In genomic region chr17:6186998-6187397, GRCh38 we compare ENCODE assay signal across 32 cellular contexts.
"Had no signal": no experiment of that assay in that cellular context is flagged by ENCODE, and none has a peak within 500 bp of the region (broad histone marks: within the 10 kb centered on the region; RNA-seq: fewer than 3 reads in every experiment).

No MANE protein-coding gene starts in this region.

- DNase-seq: activated CD4-positive, alpha-beta T cell treated with anti-CD3 and anti-CD28 coated beads, Interleukin-2, amount 10 ng/mL, durations not matched to agents 7 days and 5 days; activated CD4-positive, alpha-beta T cell treated with anti-CD3 and anti-CD28 coated beads, Interleukin-2, amount 50 U/mL, for 48 hours; activated CD8-positive, alpha-beta T cell treated with anti-CD3 and anti-CD28 coated beads, Interleukin-2, amount 10 ng/mL, durations not matched to agents 7 days and 5 days; activated gamma-delta T cell; activated naive CD4-positive, alpha-beta T cell treated with Interleukin-2 at 50 U/mL for 16 hours; activated naive CD8-positive, alpha-beta T cell treated with anti-CD3 and anti-CD28 coated beads, Interleukin-2, amount 10 ng/mL, durations not matched to agents 7 days and 5 days; activated T-cell treated with anti-CD3 and anti-CD28 coated beads, Interleukin-2, amount 50 U/mL, for 24 hours; amygdala; Karpas-422; KBM-7; MG63; NCI-H1048; NCI-H1105 treated with DMSO at 0.1 percent for 48 hours; NCI-H1694; NCI-H1930; NCI-H2081 treated with DMSO at 0.1 percent for 48 hours; NCI-H226; NCI-H446 treated with DMSO at 0.1 percent for 48 hours; NCI-H524; NCI-H82; OCI-M1; SHP77 had no signal

- H3K4me1 Mint-ChIP-seq: activated CD4-positive, alpha-beta T cell treated with anti-CD3 and anti-CD28 coated beads, Interleukin-2, amount 10 ng/mL, durations not matched to agents 7 days and 5 days; activated naive CD4-positive, alpha-beta T cell treated with anti-CD3 and anti-CD28 coated beads, Interleukin-2, amount 50 U/mL, for 24 hours; activated naive CD8-positive, alpha-beta T cell treated with anti-CD3 and anti-CD28 coated beads, Interleukin-2, amount 10 ng/mL, durations not matched to agents 7 days and 5 days; central memory CD8-positive, alpha-beta T cell had no signal

- H3K27ac ChIP-seq: ascending aorta, cardiac muscle cell, SJCRH30, SK-N-MC had no signal

- H3K27me3 ChIP-seq: ascending aorta, cardiac muscle cell, MG63, SJCRH30 had no signal

- H3K36me3 Mint-ChIP-seq: activated naive CD4-positive, alpha-beta T cell treated with anti-CD3 and anti-CD28 coated beads, Interleukin-2, amount 50 U/mL, for 24 hours; activated naive CD8-positive, alpha-beta T cell treated with anti-CD3 and anti-CD28 coated beads, Interleukin-2, amount 10 ng/mL, durations not matched to agents 7 days and 5 days had no signal

- H3K4me3 ChIP-seq: ascending aorta, cardiac muscle cell, MG63, SJCRH30, SK-N-MC had no signal

- H3K4me1 ChIP-seq: ascending aorta, SJCRH30 had no signal

- H3K27ac Mint-ChIP-seq: activated CD4-positive, alpha-beta T cell treated with anti-CD3 and anti-CD28 coated beads, Interleukin-2, amount 10 ng/mL, durations not matched to agents 7 days and 5 days; activated CD8-positive, alpha-beta T cell treated with anti-CD3 and anti-CD28 coated beads, Interleukin-2, amount 10 ng/mL, durations not matched to agents 7 days and 5 days; activated naive CD4-positive, alpha-beta T cell treated with anti-CD3 and anti-CD28 coated beads, Interleukin-2, amount 50 U/mL, for 24 hours; activated naive CD8-positive, alpha-beta T cell treated with anti-CD3 and anti-CD28 coated beads, Interleukin-2, amount 10 ng/mL, durations not matched to agents 7 days and 5 days; activated T-cell treated with anti-CD3 and anti-CD28 coated beads, Interleukin-2, amount 50 U/mL, for 24 hours; activated T-helper 2 cell treated with anti-CD3 and anti-CD28 coated beads, Interferon-gamma antibody, Interleukin-2, Interleukin-4, amounts not matched to agents 10 μg/mL and 5 μg/mL and 100 μg/mL, durations not matched to agents 14 hours and 24 hours and 36 hours; T-helper 1 cell treated with Interleukin-12 subunit alpha and Interleukin-12 subunit beta and Interleukin-4 antibody, amounts not matched to agents 30 μg/mL and 1 μg/mL, for 36 hours; T-helper 2 cell treated with Interferon-gamma antibody and Interleukin-4, amounts not matched to agents 5 μg/mL and 100 μg/mL, for 36 hours had no signal

- H3K27me3 Mint-ChIP-seq: activated CD4-positive, alpha-beta T cell treated with anti-CD3 and anti-CD28 coated beads, Interleukin-2, amount 10 ng/mL, durations not matched to agents 7 days and 5 days had no signal

- H3K9me3 Mint-ChIP-seq: activated CD4-positive, alpha-beta T cell treated with anti-CD3 and anti-CD28 coated beads, Interleukin-2, amount 10 ng/mL, durations not matched to agents 7 days and 5 days; activated naive CD4-positive, alpha-beta T cell treated with anti-CD3 and anti-CD28 coated beads, Interleukin-2, amount 50 U/mL, for 24 hours; activated naive CD8-positive, alpha-beta T cell treated with anti-CD3 and anti-CD28 coated beads, Interleukin-2, amount 10 ng/mL, durations not matched to agents 7 days and 5 days; activated T-cell treated with anti-CD3 and anti-CD28 coated beads, Interleukin-2, amount 50 U/mL, for 24 hours; activated T-helper 2 cell treated with anti-CD3 and anti-CD28 coated beads, Interferon-gamma antibody, Interleukin-2, Interleukin-4, amounts not matched to agents 10 μg/mL and 5 μg/mL and 100 μg/mL, durations not matched to agents 14 hours and 24 hours and 36 hours; central memory CD8-positive, alpha-beta T cell; T-helper 1 cell treated with Interleukin-12 subunit alpha and Interleukin-12 subunit beta and Interleukin-4 antibody, amounts not matched to agents 30 μg/mL and 1 μg/mL, for 36 hours; T-helper 2 cell treated with Interferon-gamma antibody and Interleukin-4, amounts not matched to agents 5 μg/mL and 100 μg/mL, for 36 hours had no signal

- H3K36me3 ChIP-seq: ascending aorta, cardiac muscle cell, MG63, SJCRH30 had no signal

- H3K9me3 ChIP-seq: ascending aorta, MG63, SJCRH30 had no signal

- H3K4me3 Mint-ChIP-seq: activated CD4-positive, alpha-beta T cell treated with anti-CD3 and anti-CD28 coated beads, Interleukin-2, amount 10 ng/mL, durations not matched to agents 7 days and 5 days; activated CD8-positive, alpha-beta T cell treated with anti-CD3 and anti-CD28 coated beads, Interleukin-2, amount 10 ng/mL, durations not matched to agents 7 days and 5 days; activated naive CD4-positive, alpha-beta T cell treated with anti-CD3 and anti-CD28 coated beads, Interleukin-2, amount 50 U/mL, for 24 hours; activated naive CD8-positive, alpha-beta T cell treated with anti-CD3 and anti-CD28 coated beads, Interleukin-2, amount 10 ng/mL, durations not matched to agents 7 days and 5 days; activated T-cell treated with anti-CD3 and anti-CD28 coated beads, Interleukin-2, amount 50 U/mL, for 24 hours; central memory CD8-positive, alpha-beta T cell; T-helper 1 cell treated with Interleukin-12 subunit alpha and Interleukin-12 subunit beta and Interleukin-4 antibody, amounts not matched to agents 30 μg/mL and 1 μg/mL, for 36 hours; T-helper 2 cell treated with Interferon-gamma antibody and Interleukin-4, amounts not matched to agents 5 μg/mL and 100 μg/mL, for 36 hours had no signal

- ATAC-seq: activated CD8-positive, alpha-beta T cell treated with anti-CD3 and anti-CD28 coated beads, Interleukin-2, amount 10 ng/mL, durations not matched to agents 7 days and 5 days; Panc1 had no signal
